Comparison of ENCODE assay signal across 15 cellular contexts in genomic region chr15:43177147-43177546, GRCh38. TPM values are rescaled to one million over a fixed set of nuclear protein-coding genes. Genes with fewer than 3 reads are reported as not detected.
"Had no signal": no experiment of that assay in that cellular context is flagged by ENCODE, and none has a peak within 500 bp of the region (broad histone marks: within the 10 kb centered on the region; RNA-seq: fewer than 3 reads in every experiment).

No MANE protein-coding gene starts in this region.

RNA-seq across cellular contexts. Expression of gene EPB42, which starts 43.7 kb away (rescaled TPM):
- total RNA-seq: activated naive CD4-positive, alpha-beta T cell treated with anti-CD3 and anti-CD28 coated beads for 36 hours; activated naive CD4-positive, alpha-beta T cell treated with anti-CD3 and anti-CD28 coated beads, Interleukin-2, amount 50 U/mL, for 72 hours; activated naive CD8-positive, alpha-beta T cell treated with anti-CD3 and anti-CD28 coated beads for 36 hours; activated naive CD8-positive, alpha-beta T cell treated with anti-CD3 and anti-CD28 coated beads, Interleukin-2, amount 10 ng/mL, durations not matched to agents 7 days and 5 days; activated T-cell treated with anti-CD3 and anti-CD28 coated beads, Interleukin-2, amount 50 U/mL, for 4 hours; activated T-cell treated with anti-CD3 and anti-CD28 coated beads, Interleukin-2, amount 50 U/mL, for 72 hours; activated T-helper 1 cell treated with anti-CD3 and anti-CD28 coated beads, Interleukin-12 subunit alpha, Interleukin-12 subunit beta, Interleukin-2, Interleukin-4 antibody, amounts not matched to agents 30 ng/mL and 10 ng/mL and 1 ng/mL, durations not matched to agents 14 hours and 24 hours and 36 hours; activated T-helper 17 cell treated with anti-CD3 and anti-CD28 coated beads, Interleukin-2, amount 50 U/mL, for 72 hours; activated T-helper 2 cell treated with anti-CD3 and anti-CD28 coated beads, Interferon-gamma antibody, Interleukin-2, Interleukin-4, amounts not matched to agents 10 μg/mL and 5 μg/mL and 100 μg/mL, durations not matched to agents 14 hours and 24 hours and 36 hours; ascending aorta; astrocyte; body of pancreas; bronchial epithelial cell; chondrocyte had no signal
- polyA plus RNA-seq: aorta had no signal
